In genomic region chr3:17742092-17742836, GRCh38 we compare ENCODE assay signal across 1 cellular context.
TF ChIP-seq lines count a peak whose summit lies in the region.

A gene with protein sequence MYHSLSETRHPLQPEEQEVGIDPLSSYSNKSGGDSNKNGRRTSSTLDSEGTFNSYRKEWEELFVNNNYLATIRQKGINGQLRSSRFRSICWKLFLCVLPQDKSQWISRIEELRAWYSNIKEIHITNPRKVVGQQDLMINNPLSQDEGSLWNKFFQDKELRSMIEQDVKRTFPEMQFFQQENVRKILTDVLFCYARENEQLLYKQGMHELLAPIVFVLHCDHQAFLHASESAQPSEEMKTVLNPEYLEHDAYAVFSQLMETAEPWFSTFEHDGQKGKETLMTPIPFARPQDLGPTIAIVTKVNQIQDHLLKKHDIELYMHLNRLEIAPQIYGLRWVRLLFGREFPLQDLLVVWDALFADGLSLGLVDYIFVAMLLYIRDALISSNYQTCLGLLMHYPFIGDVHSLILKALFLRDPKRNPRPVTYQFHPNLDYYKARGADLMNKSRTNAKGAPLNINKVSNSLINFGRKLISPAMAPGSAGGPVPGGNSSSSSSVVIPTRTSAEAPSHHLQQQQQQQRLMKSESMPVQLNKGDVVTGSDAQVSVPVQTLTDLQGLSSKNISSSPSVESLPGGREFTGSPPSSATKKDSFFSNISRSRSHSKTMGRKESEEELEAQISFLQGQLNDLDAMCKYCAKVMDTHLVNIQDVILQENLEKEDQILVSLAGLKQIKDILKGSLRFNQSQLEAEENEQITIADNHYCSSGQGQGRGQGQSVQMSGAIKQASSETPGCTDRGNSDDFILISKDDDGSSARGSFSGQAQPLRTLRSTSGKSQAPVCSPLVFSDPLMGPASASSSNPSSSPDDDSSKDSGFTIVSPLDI (minus strand): TSS chr3:17742631. CDS start chr3:17508570, 234,061 bp downstream.

TF ChIP-seq in HEK293, 187 proteins besides CTCF, POLR2A, EP300 and RAD21 (continued from another document):
- TF ChIP-seq, protein P1, sequence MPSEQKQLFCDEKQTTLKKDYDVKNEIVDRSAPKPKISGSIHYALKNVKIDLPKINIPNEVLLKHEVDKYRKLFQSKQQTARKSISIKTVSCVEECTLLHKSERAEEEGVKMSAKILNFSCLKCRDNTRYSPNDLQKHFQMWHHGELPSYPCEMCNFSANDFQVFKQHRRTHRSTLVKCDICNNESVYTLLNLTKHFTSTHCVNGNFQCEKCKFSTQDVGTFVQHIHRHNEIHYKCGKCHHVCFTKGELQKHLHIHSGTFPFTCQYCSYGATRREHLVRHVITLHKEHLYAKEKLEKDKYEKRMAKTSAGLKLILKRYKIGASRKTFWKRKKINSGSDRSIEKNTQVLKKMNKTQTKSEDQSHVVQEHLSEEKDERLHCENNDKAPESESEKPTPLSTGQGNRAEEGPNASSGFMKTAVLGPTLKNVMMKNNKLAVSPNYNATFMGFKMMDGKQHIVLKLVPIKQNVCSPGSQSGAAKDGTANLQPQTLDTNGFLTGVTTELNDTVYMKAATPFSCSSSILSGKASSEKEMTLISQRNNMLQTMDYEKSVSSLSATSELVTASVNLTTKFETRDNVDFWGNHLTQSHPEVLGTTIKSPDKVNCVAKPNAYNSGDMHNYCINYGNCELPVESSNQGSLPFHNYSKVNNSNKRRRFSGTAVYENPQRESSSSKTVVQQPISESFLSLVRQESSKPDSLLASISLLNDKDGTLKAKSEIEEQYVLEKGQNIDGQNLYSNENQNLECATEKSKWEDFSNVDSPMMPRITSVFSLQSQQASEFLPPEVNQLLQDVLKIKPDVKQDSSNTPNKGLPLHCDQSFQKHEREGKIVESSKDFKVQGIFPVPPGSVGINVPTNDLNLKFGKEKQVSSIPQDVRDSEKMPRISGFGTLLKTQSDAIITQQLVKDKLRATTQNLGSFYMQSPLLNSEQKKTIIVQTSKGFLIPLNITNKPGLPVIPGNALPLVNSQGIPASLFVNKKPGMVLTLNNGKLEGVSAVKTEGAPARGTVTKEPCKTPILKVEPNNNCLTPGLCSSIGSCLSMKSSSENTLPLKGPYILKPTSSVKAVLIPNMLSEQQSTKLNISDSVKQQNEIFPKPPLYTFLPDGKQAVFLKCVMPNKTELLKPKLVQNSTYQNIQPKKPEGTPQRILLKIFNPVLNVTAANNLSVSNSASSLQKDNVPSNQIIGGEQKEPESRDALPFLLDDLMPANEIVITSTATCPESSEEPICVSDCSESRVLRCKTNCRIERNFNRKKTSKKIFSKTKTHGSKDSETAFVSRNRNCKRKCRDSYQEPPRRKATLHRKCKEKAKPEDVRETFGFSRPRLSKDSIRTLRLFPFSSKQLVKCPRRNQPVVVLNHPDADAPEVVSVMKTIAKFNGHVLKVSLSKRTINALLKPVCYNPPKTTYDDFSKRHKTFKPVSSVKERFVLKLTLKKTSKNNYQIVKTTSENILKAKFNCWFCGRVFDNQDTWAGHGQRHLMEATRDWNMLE (tag by site-specific recombination; conservative IDR thresholded peaks at IDR 0.05; ENCODE audit: low read depth) = 0 out of 2 replicates have a peak, but pooled peaks have one; percentile 28
- TF ChIP-seq ZBTB10 (tag by site-specific recombination; IDR thresholded peaks at IDR 0.05) (peak; percentile 85), ZNF600 (tag by site-specific recombination; IDR thresholded peaks at IDR 0.05) (peak; percentile 92), ZNF174 (tag by site-specific recombination; IDR thresholded peaks at IDR 0.05) (no peak), ZNF366 (tag by site-specific recombination; conservative IDR thresholded peaks at IDR 0.05) (peak; percentile 86), SCRT2 (tag by site-specific recombination; IDR thresholded peaks at IDR 0.05) (peak; percentile 89), ZNF292 (tag by site-specific recombination; IDR thresholded peaks at IDR 0.05; ENCODE audit: borderline replicate concordance, low read depth) (no peak), ZNF658 (tag by site-specific recombination; IDR thresholded peaks at IDR 0.05) (no peak), ZBTB1 (tag by site-specific recombination; IDR thresholded peaks at IDR 0.05) (peak; percentile 80; the same call in 1 of the 2 replicates), ZNF530 (tag by site-specific recombination; IDR thresholded peaks at IDR 0.05; ENCODE audit: low read depth) (no peak), ZNF362 (tag by site-specific recombination; IDR thresholded peaks at IDR 0.05) (no peak), KLF7 (tag by site-specific recombination; IDR thresholded peaks at IDR 0.05; ENCODE audit: borderline replicate concordance) (peak; percentile 87), ZNF18 (tag by site-specific recombination; IDR thresholded peaks at IDR 0.05) (no peak), ZNF792 (tag by site-specific recombination; IDR thresholded peaks at IDR 0.05) (peak; percentile 77), ZNF211 (tag by site-specific recombination; IDR thresholded peaks at IDR 0.05; ENCODE audit: low read depth) (no peak), GLI4 (tag by site-specific recombination; IDR thresholded peaks at IDR 0.05) (no peak), GLIS2 (tag by site-specific recombination; IDR thresholded peaks at IDR 0.05) (peak; percentile 99), ZNF266 (tag by site-specific recombination; IDR thresholded peaks at IDR 0.05; ENCODE audit: low read depth) (no peak), ZFP3 (tag by site-specific recombination; IDR thresholded peaks at IDR 0.05; ENCODE audit: low read depth) (no peak), REPIN1 (tag by site-specific recombination; IDR thresholded peaks at IDR 0.05; ENCODE audit: low read depth) (no peak), ZNF555 (tag by site-specific recombination; conservative IDR thresholded peaks at IDR 0.05) (no peak), ZNF19 (tag by site-specific recombination; IDR thresholded peaks at IDR 0.05; ENCODE audit: low read depth) (no peak), ZBTB21 (tag by site-specific recombination; IDR thresholded peaks at IDR 0.05) (peak; percentile 31; the same call in 1 of the 2 replicates), YY2 (tag by site-specific recombination; IDR thresholded peaks at IDR 0.05) (peak; percentile 54), ZNF112 (tag by site-specific recombination; IDR thresholded peaks at IDR 0.05) (no peak), ZNF311 (tag by site-specific recombination; IDR thresholded peaks at IDR 0.05; ENCODE audit: borderline replicate concordance) (no peak), ZEB2 (tag by site-specific recombination; IDR thresholded peaks at IDR 0.05) (peak; percentile 98), ZNF24 (tag by site-specific recombination; IDR thresholded peaks at IDR 0.05) (peak; percentile 92), ZBTB17 (tag by site-specific recombination; IDR thresholded peaks at IDR 0.05) (peak; percentile 52; the same call in 1 of the 2 replicates)
- TF ChIP-seq, protein P2, sequence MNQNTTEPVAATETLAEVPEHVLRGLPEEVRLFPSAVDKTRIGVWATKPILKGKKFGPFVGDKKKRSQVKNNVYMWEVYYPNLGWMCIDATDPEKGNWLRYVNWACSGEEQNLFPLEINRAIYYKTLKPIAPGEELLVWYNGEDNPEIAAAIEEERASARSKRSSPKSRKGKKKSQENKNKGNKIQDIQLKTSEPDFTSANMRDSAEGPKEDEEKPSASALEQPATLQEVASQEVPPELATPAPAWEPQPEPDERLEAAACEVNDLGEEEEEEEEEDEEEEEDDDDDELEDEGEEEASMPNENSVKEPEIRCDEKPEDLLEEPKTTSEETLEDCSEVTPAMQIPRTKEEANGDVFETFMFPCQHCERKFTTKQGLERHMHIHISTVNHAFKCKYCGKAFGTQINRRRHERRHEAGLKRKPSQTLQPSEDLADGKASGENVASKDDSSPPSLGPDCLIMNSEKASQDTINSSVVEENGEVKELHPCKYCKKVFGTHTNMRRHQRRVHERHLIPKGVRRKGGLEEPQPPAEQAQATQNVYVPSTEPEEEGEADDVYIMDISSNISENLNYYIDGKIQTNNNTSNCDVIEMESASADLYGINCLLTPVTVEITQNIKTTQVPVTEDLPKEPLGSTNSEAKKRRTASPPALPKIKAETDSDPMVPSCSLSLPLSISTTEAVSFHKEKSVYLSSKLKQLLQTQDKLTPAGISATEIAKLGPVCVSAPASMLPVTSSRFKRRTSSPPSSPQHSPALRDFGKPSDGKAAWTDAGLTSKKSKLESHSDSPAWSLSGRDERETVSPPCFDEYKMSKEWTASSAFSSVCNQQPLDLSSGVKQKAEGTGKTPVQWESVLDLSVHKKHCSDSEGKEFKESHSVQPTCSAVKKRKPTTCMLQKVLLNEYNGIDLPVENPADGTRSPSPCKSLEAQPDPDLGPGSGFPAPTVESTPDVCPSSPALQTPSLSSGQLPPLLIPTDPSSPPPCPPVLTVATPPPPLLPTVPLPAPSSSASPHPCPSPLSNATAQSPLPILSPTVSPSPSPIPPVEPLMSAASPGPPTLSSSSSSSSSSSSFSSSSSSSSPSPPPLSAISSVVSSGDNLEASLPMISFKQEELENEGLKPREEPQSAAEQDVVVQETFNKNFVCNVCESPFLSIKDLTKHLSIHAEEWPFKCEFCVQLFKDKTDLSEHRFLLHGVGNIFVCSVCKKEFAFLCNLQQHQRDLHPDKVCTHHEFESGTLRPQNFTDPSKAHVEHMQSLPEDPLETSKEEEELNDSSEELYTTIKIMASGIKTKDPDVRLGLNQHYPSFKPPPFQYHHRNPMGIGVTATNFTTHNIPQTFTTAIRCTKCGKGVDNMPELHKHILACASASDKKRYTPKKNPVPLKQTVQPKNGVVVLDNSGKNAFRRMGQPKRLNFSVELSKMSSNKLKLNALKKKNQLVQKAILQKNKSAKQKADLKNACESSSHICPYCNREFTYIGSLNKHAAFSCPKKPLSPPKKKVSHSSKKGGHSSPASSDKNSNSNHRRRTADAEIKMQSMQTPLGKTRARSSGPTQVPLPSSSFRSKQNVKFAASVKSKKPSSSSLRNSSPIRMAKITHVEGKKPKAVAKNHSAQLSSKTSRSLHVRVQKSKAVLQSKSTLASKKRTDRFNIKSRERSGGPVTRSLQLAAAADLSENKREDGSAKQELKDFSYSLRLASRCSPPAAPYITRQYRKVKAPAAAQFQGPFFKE (tag by site-specific recombination; IDR thresholded peaks at IDR 0.05; ENCODE audit: borderline replicate concordance) = no peak
